18 cellular contexts compared by ENCODE assay signal in the genomic region with DNA sequence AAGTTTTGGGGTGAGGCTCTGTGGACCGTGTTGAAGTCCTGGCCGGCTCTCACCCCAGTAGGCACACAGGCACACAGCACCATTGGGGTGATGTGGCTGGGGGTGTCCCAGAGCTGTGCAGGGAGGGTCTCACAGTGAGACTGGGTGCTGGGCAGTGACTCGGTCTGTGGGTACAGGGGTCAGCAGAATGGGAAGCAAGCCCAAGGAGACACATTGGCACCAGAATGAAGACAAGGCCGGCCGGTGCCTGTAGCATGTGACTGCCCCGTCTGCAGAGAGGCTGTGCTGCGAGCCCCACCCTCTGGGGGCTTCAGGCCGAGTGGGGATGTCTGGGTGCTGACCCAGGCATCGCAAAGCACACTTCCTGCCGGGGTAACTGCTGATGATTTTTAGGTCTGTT. TPM values are rescaled to one million over a fixed set of nuclear protein-coding genes. Genes with fewer than 3 reads are reported as not detected.
DNase-seq lines count a peak whose midpoint lies in the region; ATAC-seq, FAIRE-seq and TF ChIP-seq lines count a peak whose summit lies in the region.
"Had no signal": no experiment of that assay in that cellular context is flagged by ENCODE, and none has a peak within 500 bp of the region (broad histone marks: within the 10 kb centered on the region; RNA-seq: fewer than 3 reads in every experiment).

No MANE protein-coding gene starts in this region.

- H3K27ac ChIP-seq in GM12878 (ENCODE audit: control insufficient read depth, insufficient read depth) (no peak overlapping the region), aorta (ENCODE audit: low read depth in 1 of 2, low read length in 2 of 2) (no peak overlapping the region)
- H3K27ac ChIP-seq: SJSA1 had no signal

- H3K4me3 ChIP-seq in GM12878 (no peak overlapping the region), aorta (ENCODE audit: low read length in 2 of 2) (no peak overlapping the region)
- H3K4me3 ChIP-seq: MG63, SJSA1 had no signal

- no peaks in the 10 kb centered on the region for H3K27me3 Mint-ChIP-seq in stimulated activated naive CD8-positive, alpha-beta T cell treated with anti-CD3 and anti-CD28 coated beads, Interleukin-15, amount 100 ng/mL, for 72 hours
- H3K27me3 Mint-ChIP-seq in neural crest cell (ENCODE audit: low read depth), result no peaks in the 10 kb centered on the region
- H3K27me3 Mint-ChIP-seq: natural killer cell treated with Interleukin-12 subunit alpha and Interleukin-12 subunit beta and Interleukin-15 and Interleukin-18, amount 100 ng/mL, for 72 hours had no signal

- H3K27ac Mint-ChIP-seq in stimulated activated naive CD8-positive, alpha-beta T cell treated with anti-CD3 and anti-CD28 coated beads, Interleukin-15, amount 100 ng/mL, for 72 hours, result peak overlapping the region; percentile 69 to 80
- H3K27ac Mint-ChIP-seq in neural crest cell (ENCODE audit: unreplicated experiment), result peak overlapping the region; percentile 27
- H3K27ac Mint-ChIP-seq: natural killer cell treated with Interleukin-12 subunit alpha and Interleukin-12 subunit beta and Interleukin-15 and Interleukin-18, amount 100 ng/mL, for 72 hours had no signal

- H3K79me2 ChIP-seq in GM12878 (ENCODE audit: control insufficient read depth, insufficient read depth, low read length), result peaks cover 59% of the 10 kb centered on the region

- no peak overlapping the region for H3K4me2 ChIP-seq in GM12878 (ENCODE audit: control insufficient read depth, insufficient read depth)

- no peak overlapping the region for H2AFZ ChIP-seq in GM12878 (ENCODE audit: control insufficient read depth, low read depth, low read length)

- WGBS in GM12878 (ENCODE audit: insufficient coverage, insufficient replicate concordance, low lambda C conversion rate, missing lambda C conversion rate), result 82% methylated on average over 10 of the region's 10 CpGs
- 43 to 46% methylated on average over 10 of the region's 10 CpGs for WGBS in aorta, 2 donors

- no peak overlapping the region for H3K9ac ChIP-seq in GM12878 (ENCODE audit: control insufficient read depth, insufficient read depth, low read length)

- RAD21 ChIA-PET in GM12878 (lab: Charles Lee; ENCODE audit: unreplicated experiment), result no interaction called here

- H3K9me3 ChIP-seq in GM12878 (replicated peaks; ENCODE audit: control insufficient read depth, insufficient read depth, low read length) (no peaks in the 10 kb centered on the region; the same call in 2 of the 3 replicates), aorta (ENCODE audit: control insufficient read depth, low read length) (no peaks in the 10 kb centered on the region)
- H3K9me3 ChIP-seq: MG63, SJSA1 had no signal

- H3K36me3 ChIP-seq in GM12878 (ENCODE audit: control insufficient read depth in 2 of 2, insufficient read depth in 2 of 2, low read length in 1 of 2) (peaks cover 9 to 10% of the 10 kb centered on the region in 2 experiments; a peak in 3 of 4 replicates), aorta (ENCODE audit: control insufficient read depth in 1 of 2, insufficient read depth in 2 of 2, low read length in 1 of 2) (no peaks in the 10 kb centered on the region)
- H3K36me3 ChIP-seq: SJSA1 had no signal

- H3K4me3 Mint-ChIP-seq in stimulated activated naive CD8-positive, alpha-beta T cell treated with anti-CD3 and anti-CD28 coated beads, Interleukin-15, amount 100 ng/mL, for 72 hours, result no peak overlapping the region
- peak overlapping the region; percentile 54 for H3K4me3 Mint-ChIP-seq in neural crest cell
- H3K4me3 Mint-ChIP-seq: natural killer cell treated with Interleukin-12 subunit alpha and Interleukin-12 subunit beta and Interleukin-15 and Interleukin-18, amount 100 ng/mL, for 72 hours had no signal

- DNase-seq in stimulated activated naive CD8-positive, alpha-beta T cell treated with anti-CD3 and anti-CD28 coated beads, Interleukin-15, amount 100 ng/mL, for 72 hours, result no peak
- no peak for DNase-seq in stimulated activated naive CD8-positive, alpha-beta T cell treated with anti-CD3 and anti-CD28 coated beads, Interleukin-15, Interleukin-2, amounts not matched to agents 100 U/mL and 50 U/mL, for 24 hours
- DNase-seq in GM12878 (ENCODE audit: low read depth, low spot score) (no peak), neural crest cell (ENCODE audit: low read depth, low spot score) (no peak), aorta (peak; percentile 48 to 51), glomerular visceral epithelial cell (ENCODE audit: extremely low spot score) (no peak)
- no peak for DNase-seq in stimulated activated naive CD4-positive, alpha-beta T cell treated with Interleukin-2 at 50 U/mL for 16 hours (lab: John Stamatoyannopoulos, UW)
- DNase-seq: activated T-cell treated with anti-CD3 and anti-CD28 coated beads for 4 hours; GF-D8; MG63; NCI-H2029 treated with DMSO at 0.1 percent for 48 hours; NCI-H524 treated with DMSO at 0.1 percent for 48 hours; stimulated activated CD4-positive, alpha-beta T cell treated with anti-CD3 and anti-CD28 coated beads, Interleukin-1b, Interleukin-23, amount 100 ng/mL, for 48 hours; T1000 had no signal

- TF ChIP-seq RAD21 in GM12878 (IDR thresholded peaks at IDR 0.05; ENCODE audit: insufficient read depth, low read depth, low read length), result no peak

- in situ Hi-C loops in GM12878 (cut with MboI), result loop anchor here (5.0 kb wide), 1 partner anchor 52 kb away; the partner anchor contains the start of gene UVSSA

- CTCF ChIA-PET in GM12878 (lab: Yijun Ruan, JAX), result no interaction called here

- H3K27me3 ChIP-seq in GM12878 (replicated peaks in 1 of 2; ENCODE audit: control insufficient read depth in 2 of 2, insufficient read depth in 2 of 2, low read length in 1 of 2) (no peaks in the 10 kb centered on the region), aorta (ENCODE audit: control insufficient read depth in 1 of 2, insufficient read depth in 2 of 2, low read length in 1 of 2) (no peaks in the 10 kb centered on the region)
- H3K27me3 ChIP-seq: MG63, SJSA1 had no signal

- H3K36me3 Mint-ChIP-seq in neural crest cell (ENCODE audit: low read depth), result no peaks in the 10 kb centered on the region

- TF ChIP-seq POLR2A in GM12878 (IDR thresholded peaks at IDR 0.05; ENCODE audit: low read depth, low read length), result peak; percentile 36

- no peak for ATAC-seq in stimulated activated naive CD8-positive, alpha-beta T cell treated with anti-CD3 and anti-CD28 coated beads, Interleukin-15, amount 100 ng/mL, for 72 hours
- no peak for ATAC-seq in stimulated activated naive CD8-positive, alpha-beta T cell treated with anti-CD3 and anti-CD28 coated beads, Interleukin-15, Interleukin-2, amounts not matched to agents 100 U/mL and 50 U/mL, for 24 hours
- ATAC-seq in GM12878, result no peak
- no peak for ATAC-seq in aorta (ENCODE audit: low FRiP score)
- no peak for ATAC-seq in GM19467 (IDR thresholded peaks at IDR 0.05; ENCODE audit: unreplicated experiment)
- ATAC-seq: natural killer cell treated with Interleukin-12 subunit alpha and Interleukin-12 subunit beta and Interleukin-15 and Interleukin-18, amount 100 ng/mL, for 72 hours had no signal

- SMC1A ChIA-PET in GM12878 (lab: Charles Lee; ENCODE audit: uncharacterized antibody, unreplicated experiment), result no interaction called here

- no peaks in the 10 kb centered on the region for H4K20me1 ChIP-seq in GM12878 (ENCODE audit: control insufficient read depth, insufficient read depth)

- no TSS peak for BruUV-seq in GM12878 (replicated peaks; lab: Mats Ljungman, UMichigan)

- TF ChIP-seq EP300 in GM12878 (IDR thresholded peaks at IDR 0.05; ENCODE audit: borderline replicate concordance in 1 of 2, control insufficient read depth in 1 of 2, low read depth in 2 of 2, low read length in 2 of 2), result no peak

- no peak for FAIRE-seq in GM12878 (lab: Jason Lieb, UNC)
- FAIRE-seq: HTR-8/SVneo had no signal

- H3K9me3 Mint-ChIP-seq in stimulated activated naive CD8-positive, alpha-beta T cell treated with anti-CD3 and anti-CD28 coated beads, Interleukin-15, amount 100 ng/mL, for 72 hours, result no peaks in the 10 kb centered on the region
- no peaks in the 10 kb centered on the region for H3K9me3 Mint-ChIP-seq in neural crest cell
- H3K9me3 Mint-ChIP-seq: natural killer cell treated with Interleukin-12 subunit alpha and Interleukin-12 subunit beta and Interleukin-15 and Interleukin-18, amount 100 ng/mL, for 72 hours had no signal

- POLR2A ChIA-PET in GM12878 (lab: Charles Lee), result interaction anchor here (0.5 to 0.6 kb wide), 2 partner anchors 8 to 10 kb away, joined by 3 to 9 read pairs; no protein-coding TSS in a partner anchor

- peaks cover 19% of the 10 kb centered on the region for H3K4me1 ChIP-seq in GM12878 (ENCODE audit: control insufficient read depth, insufficient read depth, low read length)
- peaks cover 0 to 3% of the 10 kb centered on the region in 2 donors for H3K4me1 ChIP-seq in aorta (ENCODE audit: control insufficient read depth in 1 of 2, insufficient read depth in 2 of 2, low read length in 2 of 2)
- H3K4me1 ChIP-seq: SJSA1 had no signal

- peaks cover 85% of the 10 kb centered on the region for H3K4me1 Mint-ChIP-seq in stimulated activated naive CD8-positive, alpha-beta T cell treated with anti-CD3 and anti-CD28 coated beads, Interleukin-15, amount 100 ng/mL, for 72 hours
- peaks cover 29% of the 10 kb centered on the region for H3K4me1 Mint-ChIP-seq in neural crest cell

- TF ChIP-seq CTCF in GM12878 (IDR thresholded peaks at IDR 0.05 in 2 of 3, conservative IDR thresholded peaks at IDR 0.05 in 1 of 3; ENCODE audit: control insufficient read depth in 2 of 3, extremely low read depth in 1 of 3, insufficient read depth in 1 of 3, low read depth in 3 of 3, low read length in 3 of 3) (no peak), neural crest cell (conservative IDR thresholded peaks at IDR 0.05) (no peak)

- intact Hi-C loops in GM12878 (cut with micrococcal nuclease; ENCODE audit: unreplicated experiment) (no loop called here), aorta (cut with DNase I) (loop anchor here in 1 of 2 donors (5.0 kb wide), 1 partner anchor 52 kb away; the partner anchor contains the start of gene UVSSA)

RNA-seq across cellular contexts. Expression of gene MAEA, which starts 5.2 kb away (rescaled TPM):
- 57.4 and 73.6 TPM in 2 replicates for total RNA-seq in GM12878 (2013; cell fraction: nucleolus; rRNA removed)
- total RNA-seq in GM12878 (2014; rRNA removed) (47.1 and 52.1 TPM in 2 replicates), GM12878 (2014; rRNA removed; fragmentation: Illumina TruSeq; extraction: Trizol) (19.2 and 23.9 TPM in 2 replicates), GM12878 (2021) (61.7 and 63.1 TPM in 2 replicates), neural crest cell (72.1 and 74.0 TPM in 2 replicates), aorta (10 to 100 TPM; 49.8 to 61.3 TPM)
- 13.5 TPM for polyA plus RNA-seq in GM12878 (2011; ENCODE audit: low read depth)
- polyA plus RNA-seq in GM12878 (2011; rRNA removed) (35.0 and 57.0 TPM in 2 replicates), GM12878 (2014; fragmentation: Illumina TruSeq; extraction: Trizol) (8.8 and 21.4 TPM in 2 replicates), GM12878 (2014; fragmentation: Nextera tagmentation; extraction: Ambion mirVana) (1 to 10 TPM; 3.6 to 7.5 TPM), GM12878 (2014; rRNA removed) (63.7 and 67.3 TPM in 2 replicates), GM12878 (2016; fragmentation: Nextera tagmentation; extraction: Ambion mirVana) (10 to 100 TPM; 63.6 to 67.1 TPM), aorta (10 to 100 TPM; 32.4 to 62.0 TPM)
- polyA plus RNA-seq in GM12878 (2011; cell fraction: cytosol; rRNA removed), result 70.9 and 100 TPM in 2 replicates
- 236 and 285 TPM in 2 replicates for polyA plus RNA-seq in GM12878 (2011; cell fraction: nucleus; rRNA removed)
- 33.4 and 36.2 TPM in 2 replicates for polyA plus RNA-seq in GM12878 (2012)
- 27.7 and 52.1 TPM in 2 replicates for polyA minus RNA-seq in GM12878 (2011; rRNA and poly(A)+ RNA removed)
- 26.6 and 31.9 TPM in 2 replicates for polyA minus RNA-seq in GM12878 (2011; cell fraction: cytosol; rRNA and poly(A)+ RNA removed)
- 42.7 and 54.5 TPM in 2 replicates for polyA minus RNA-seq in GM12878 (2011; cell fraction: nucleus; rRNA and poly(A)+ RNA removed)

RNA-seq across cellular contexts. Expression of gene CTBP1, which starts 46.0 kb away (rescaled TPM):
- 114 and 143 TPM in 2 replicates for total RNA-seq in GM12878 (2013; cell fraction: nucleolus; rRNA removed)
- total RNA-seq in GM12878 (2014; rRNA removed) (143 and 160 TPM in 2 replicates), GM12878 (2014; rRNA removed; fragmentation: Illumina TruSeq; extraction: Trizol) (53.9 and 62.2 TPM in 2 replicates), GM12878 (2021) (182 TPM in 2 replicates), neural crest cell (218 and 219 TPM in 2 replicates), aorta (100 to 1,000 TPM; 111 to 145 TPM)
- 42.6 TPM for polyA plus RNA-seq in GM12878 (2011; ENCODE audit: low read depth)
- polyA plus RNA-seq in GM12878 (2011; rRNA removed) (59.1 and 78.2 TPM in 2 replicates), GM12878 (2014; fragmentation: Illumina TruSeq; extraction: Trizol) (45.1 and 63.9 TPM in 2 replicates), GM12878 (2014; fragmentation: Nextera tagmentation; extraction: Ambion mirVana) (10 to 100 TPM in 1 of 2 experiments, 1 to 10 TPM in 1; 7.4 to 21.2 TPM), GM12878 (2014; rRNA removed) (164 and 182 TPM in 2 replicates), GM12878 (2016; fragmentation: Nextera tagmentation; extraction: Ambion mirVana) (10 to 100 TPM; 36.8 to 43.1 TPM), aorta (10 to 100 TPM; 66.4 to 96.5 TPM)
- 120 and 316 TPM in 2 replicates for polyA plus RNA-seq in GM12878 (2011; cell fraction: cytosol; rRNA removed)
- 515 and 586 TPM in 2 replicates for polyA plus RNA-seq in GM12878 (2011; cell fraction: nucleus; rRNA removed)
- 132 and 134 TPM in 2 replicates for polyA plus RNA-seq in GM12878 (2012)
- polyA minus RNA-seq in GM12878 (2011; rRNA and poly(A)+ RNA removed), result 94.5 and 212 TPM in 2 replicates
- 114 and 138 TPM in 2 replicates for polyA minus RNA-seq in GM12878 (2011; cell fraction: cytosol; rRNA and poly(A)+ RNA removed)
- 50.2 and 76.5 TPM in 2 replicates for polyA minus RNA-seq in GM12878 (2011; cell fraction: nucleus; rRNA and poly(A)+ RNA removed)

RNA-seq across cellular contexts. Expression of gene UVSSA, which starts 52.1 kb away (rescaled TPM):
- total RNA-seq in GM12878 (2013; cell fraction: nucleolus; rRNA removed), result 61.4 and 76.6 TPM in 2 replicates
- total RNA-seq in GM12878 (2014; rRNA removed) (5.1 and 5.3 TPM in 2 replicates), GM12878 (2014; rRNA removed; fragmentation: Illumina TruSeq; extraction: Trizol) (2.6 and 3.1 TPM in 2 replicates), GM12878 (2021) (14.2 and 16.8 TPM in 2 replicates), neural crest cell (22.8 and 24.0 TPM in 2 replicates), aorta (10 to 100 TPM; 19.9 to 33.5 TPM)
- polyA plus RNA-seq in GM12878 (2011; ENCODE audit: low read depth), result 4.5 TPM
- polyA plus RNA-seq in GM12878 (2011; rRNA removed) (3.2 and 3.7 TPM in 2 replicates), GM12878 (2014; fragmentation: Illumina TruSeq; extraction: Trizol) (2.7 and 3.6 TPM in 2 replicates), GM12878 (2014; fragmentation: Nextera tagmentation; extraction: Ambion mirVana) (under 1 TPM; 0.34 to 0.82 TPM), GM12878 (2014; rRNA removed) (8.5 and 11.7 TPM in 2 replicates), GM12878 (2016; fragmentation: Nextera tagmentation; extraction: Ambion mirVana) (1 to 10 TPM; 3.4 to 3.6 TPM), aorta (10 to 100 TPM in 1 of 2 donors, 1 to 10 TPM in 1; 2.3 to 12.7 TPM)
- 3.4 and 4.5 TPM in 2 replicates for polyA plus RNA-seq in GM12878 (2011; cell fraction: cytosol; rRNA removed)
- polyA plus RNA-seq in GM12878 (2011; cell fraction: nucleus; rRNA removed), result 51.4 and 66.4 TPM in 2 replicates
- 8.3 and 8.5 TPM in 2 replicates for polyA plus RNA-seq in GM12878 (2012)
- polyA minus RNA-seq in GM12878 (2011; rRNA and poly(A)+ RNA removed), result 2.9 and 4.9 TPM in 2 replicates
- 1.5 and 3.3 TPM in 2 replicates for polyA minus RNA-seq in GM12878 (2011; cell fraction: cytosol; rRNA and poly(A)+ RNA removed)
- polyA minus RNA-seq in GM12878 (2011; cell fraction: nucleus; rRNA and poly(A)+ RNA removed), result 9.3 and 15.8 TPM in 2 replicates

Comparison
In these comparisons a context has a peak if more than half of its experiments do, and no peak if none do; other contexts are left out.
1. DNase-seq: peak in aorta (2 of 2); none in stimulated activated naive CD8-positive, alpha-beta T cell treated with anti-CD3 and anti-CD28 coated beads, Interleukin-15, amount 100 ng/mL, for 72 hours (0 of 2), stimulated activated naive CD8-positive, alpha-beta T cell treated with anti-CD3 and anti-CD28 coated beads, Interleukin-15, Interleukin-2, amounts not matched to agents 100 U/mL and 50 U/mL, for 24 hours (single experiment), GM12878 (single experiment), neural crest cell (single experiment), stimulated activated naive CD4-positive, alpha-beta T cell treated with Interleukin-2 at 50 U/mL for 16 hours (single experiment) and glomerular visceral epithelial cell (single experiment).